26 cellular contexts compared by ENCODE assay signal in the genomic region with DNA sequence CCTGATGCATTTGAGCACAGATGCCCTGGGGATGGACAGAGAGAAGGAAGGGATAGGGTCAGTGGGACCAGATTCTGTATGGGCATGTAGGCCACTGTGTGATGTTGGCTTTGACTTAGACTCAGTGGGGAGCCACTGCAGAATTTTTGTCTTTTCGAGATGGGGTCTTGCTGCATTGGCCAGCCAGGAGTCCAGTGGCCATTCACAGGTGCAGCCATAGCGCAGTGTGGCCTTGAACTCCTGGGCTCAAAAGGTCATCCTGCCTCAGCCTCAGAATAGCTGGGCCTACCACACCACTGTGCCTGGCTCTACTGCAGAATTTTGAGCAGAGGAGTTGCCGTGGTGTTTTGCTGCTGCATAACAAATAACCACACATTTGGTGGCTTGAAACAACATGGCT. TPM values are rescaled to one million over a fixed set of nuclear protein-coding genes. Genes with fewer than 3 reads are reported as not detected.
A peak's percentile ranks its signal among the peaks of the same experiment; 100 is the strongest.
DNase-seq lines count a peak whose midpoint lies in the region; ATAC-seq, FAIRE-seq and TF ChIP-seq lines count a peak whose summit lies in the region.
"Had no signal": no experiment of that assay in that cellular context is flagged by ENCODE, and none has a peak within 500 bp of the region (broad histone marks: within the 10 kb centered on the region; RNA-seq: fewer than 3 reads in every experiment).

No MANE protein-coding gene starts in this region.

- no peak overlapping the region for H3K4me2 ChIP-seq in HepG2 (ENCODE audit: low read depth, low read length)

- peak overlapping the region; percentile 1 for H3K27ac Mint-ChIP-seq in dendritic cell treated with granulocyte-macrophage colony-stimulating factor and Interleukin-4, amounts not matched to agents 40 ng/mL and 50 ng/mL, for 4 days
- H3K27ac Mint-ChIP-seq in stimulated activated effector memory CD8-positive, alpha-beta T cell treated with anti-CD3 and anti-CD28 coated beads, Interleukin-12 subunit alpha, Interleukin-12 subunit beta, amount 100 ng/mL, for 72 hours, result peak overlapping the region; percentile 29
- H3K27ac Mint-ChIP-seq: HFFc6 had no signal

- H3K36me3 ChIP-seq in HepG2 (replicated peaks in 1 of 2; ENCODE audit: control insufficient read depth in 1 of 2, insufficient read depth in 2 of 2, low read length in 2 of 2), result peaks cover 5 to 28% of the 10 kb centered on the region in 2 experiments; a peak in 4 of 5 replicates
- H3K36me3 ChIP-seq in right lobe of liver, result no peaks in the 10 kb centered on the region
- H3K36me3 ChIP-seq: SJCRH30 had no signal

- TF ChIP-seq POLR2A in HepG2 (IDR thresholded peaks at IDR 0.05; ENCODE audit: insufficient read depth in 1 of 2, low read depth in 2 of 2, low read length in 2 of 2), result no peak
- TF ChIP-seq POLR2A in right lobe of liver (IDR thresholded peaks at IDR 0.05), result no peak

- H3K27ac ChIP-seq in HepG2 (ENCODE audit: extremely low read length, insufficient read depth, low read length), result peak overlapping the region; percentile 41
- no peak overlapping the region for H3K27ac ChIP-seq in right lobe of liver
- H3K27ac ChIP-seq: SJCRH30 had no signal

- 88% methylated on average over 1 of the region's 3 CpGs for WGBS in HepG2 (ENCODE audit: low lambda C conversion rate)
- 100% methylated on average over 1 of the region's 3 CpGs for WGBS in right lobe of liver (ENCODE audit: insufficient coverage, low coverage, low lambda C conversion rate, missing lambda C conversion rate)

- H3K27me3 ChIP-seq in HepG2 (ENCODE audit: control insufficient read depth in 1 of 2, insufficient read depth in 2 of 2, low read length in 2 of 2), result no peaks in the 10 kb centered on the region
- H3K27me3 ChIP-seq in right lobe of liver, result no peaks in the 10 kb centered on the region
- H3K27me3 ChIP-seq: SJCRH30 had no signal

- H3K36me3 Mint-ChIP-seq in dendritic cell treated with granulocyte-macrophage colony-stimulating factor and Interleukin-4, amounts not matched to agents 40 ng/mL and 50 ng/mL, for 4 days (ENCODE audit: low read depth), result peaks cover 95% of the 10 kb centered on the region
- peaks cover 20% of the 10 kb centered on the region for H3K36me3 Mint-ChIP-seq in stimulated activated effector memory CD8-positive, alpha-beta T cell treated with anti-CD3 and anti-CD28 coated beads, Interleukin-12 subunit alpha, Interleukin-12 subunit beta, amount 100 ng/mL, for 72 hours

- no peak overlapping the region for H3K4me3 ChIP-seq in HepG2 (replicated peaks in 1 of 3; ENCODE audit: insufficient read depth in 1 of 3, low read depth in 2 of 3, low read length in 3 of 3)
- no peak overlapping the region for H3K4me3 ChIP-seq in right lobe of liver
- H3K4me3 ChIP-seq: GM12878, HAP-1, SJCRH30 had no signal

- no peaks in the 10 kb centered on the region for H3K27me3 Mint-ChIP-seq in dendritic cell treated with granulocyte-macrophage colony-stimulating factor and Interleukin-4, amounts not matched to agents 40 ng/mL and 50 ng/mL, for 4 days
- H3K27me3 Mint-ChIP-seq: CD8-positive, alpha-beta memory T cell had no signal

- POLR2A ChIA-PET in HepG2 (lab: Yijun Ruan, JAX), result no interaction called here

- no peaks in the 10 kb centered on the region for H3K9me3 Mint-ChIP-seq in dendritic cell treated with granulocyte-macrophage colony-stimulating factor and Interleukin-4, amounts not matched to agents 40 ng/mL and 50 ng/mL, for 4 days
- H3K9me3 Mint-ChIP-seq in stimulated activated effector memory CD8-positive, alpha-beta T cell treated with anti-CD3 and anti-CD28 coated beads, Interleukin-12 subunit alpha, Interleukin-12 subunit beta, amount 100 ng/mL, for 72 hours, result no peaks in the 10 kb centered on the region
- H3K9me3 Mint-ChIP-seq: CD8-positive, alpha-beta memory T cell; HFFc6 had no signal

- H3K79me2 ChIP-seq in HepG2 (ENCODE audit: insufficient read depth, low read length), result peaks cover 94% of the 10 kb centered on the region

- H3K4me3 Mint-ChIP-seq in dendritic cell treated with granulocyte-macrophage colony-stimulating factor and Interleukin-4, amounts not matched to agents 40 ng/mL and 50 ng/mL, for 4 days, result no peak overlapping the region
- H3K4me3 Mint-ChIP-seq in stimulated activated effector memory CD8-positive, alpha-beta T cell treated with anti-CD3 and anti-CD28 coated beads, Interleukin-12 subunit alpha, Interleukin-12 subunit beta, amount 100 ng/mL, for 72 hours, result no peak overlapping the region
- H3K4me3 Mint-ChIP-seq: HFFc6 had no signal

- in situ Hi-C loops in HepG2 (cut with HindIII; ENCODE audit: extremely low pct_ligation_motif_present, low pct_unique_long_range_greater_than_20kb), result no loop called here

- peaks cover 89% of the 10 kb centered on the region for H3K4me1 Mint-ChIP-seq in dendritic cell treated with granulocyte-macrophage colony-stimulating factor and Interleukin-4, amounts not matched to agents 40 ng/mL and 50 ng/mL, for 4 days (ENCODE audit: low read depth)
- peaks cover 76% of the 10 kb centered on the region for H3K4me1 Mint-ChIP-seq in stimulated activated effector memory CD8-positive, alpha-beta T cell treated with anti-CD3 and anti-CD28 coated beads, Interleukin-12 subunit alpha, Interleukin-12 subunit beta, amount 100 ng/mL, for 72 hours

- no TSS peak for BruUV-seq in HepG2 (replicated peaks; lab: Mats Ljungman, UMichigan)

- ATAC-seq in HepG2 (no peak), right lobe of liver (no peak), GM21526 (IDR thresholded peaks at IDR 0.05; ENCODE audit: low FRiP score, unreplicated experiment) (no peak)
- no peak for ATAC-seq in stimulated activated effector memory CD8-positive, alpha-beta T cell treated with anti-CD3 and anti-CD28 coated beads, Interleukin-12 subunit alpha, Interleukin-12 subunit beta, amount 100 ng/mL, for 72 hours
- no peak for ATAC-seq in activated CD4-positive, CD25-positive, alpha-beta regulatory T cell treated with anti-CD3 and anti-CD28 coated beads, Interleukin-2, amount 50 U/mL, for 24 hours
- ATAC-seq: GM12878, PC-3, SK-N-SH treated with all-trans-retinoic acid at 6 μM for 48 hours had no signal

- H3K9me3 ChIP-seq in HepG2 (ENCODE audit: low read length) (no peaks in the 10 kb centered on the region), right lobe of liver (no peaks in the 10 kb centered on the region)
- H3K9me3 ChIP-seq: HAP-1, SJCRH30 had no signal

- DNase-seq in HepG2 (ENCODE audit: low spot score) (no peak), right lobe of liver (no peak), NCI-H526 (lab: John Stamatoyannopoulos, UW) (no peak)
- no peak for DNase-seq in stimulated activated effector memory CD8-positive, alpha-beta T cell treated with anti-CD3 and anti-CD28 coated beads, Interleukin-12 subunit alpha, Interleukin-12 subunit beta, amount 100 ng/mL, for 72 hours (ENCODE audit: low spot score in 2 of 2)
- DNase-seq: CD8-positive, alpha-beta memory T cell; DMS 273 treated with DMSO at 0.1 percent for 48 hours; DMS79; EL; GDM1; GOT3; HFFc6; Kasumi-1; NCI-H1092 treated with DMSO at 0.1 percent for 48 hours; NCI-H1436 treated with DMSO at 0.1 percent for 48 hours; NCI-H187 treated with DMSO at 0.1 percent for 48 hours; NCI-H2107; NCI-H524; NCI-H774; PC-3; SJCRH30 had no signal

- intact Hi-C loops in HepG2 (cut with micrococcal nuclease; ENCODE audit: unreplicated experiment), result no loop called here
- intact Hi-C loops in right lobe of liver (cut with DNase I), result no loop called here
- intact Hi-C loops in dendritic cell treated with granulocyte-macrophage colony-stimulating factor and Interleukin-4, amounts not matched to agents 40 ng/mL and 50 ng/mL, for 4 days (cut with micrococcal nuclease), result no loop called here

- H2AFZ ChIP-seq in HepG2 (ENCODE audit: low read length), result no peak overlapping the region

- no peak for TF ChIP-seq RAD21 in HepG2 (CRISPR knock-in tag; IDR thresholded peaks at IDR 0.05)

- TF ChIP-seq CTCF in HepG2 (CRISPR knock-in tag; IDR thresholded peaks at IDR 0.05) (no peak), right lobe of liver (IDR thresholded peaks at IDR 0.05) (no peak)

- peaks cover 28% of the 10 kb centered on the region for H4K20me1 ChIP-seq in HepG2 (ENCODE audit: insufficient read depth, low read length)

- no peak overlapping the region for H3K9ac ChIP-seq in HepG2 (ENCODE audit: insufficient read depth, low read depth, low read length)

- TF ChIP-seq EP300 in HepG2 (IDR thresholded peaks at IDR 0.05; ENCODE audit: low read depth in 2 of 2, low read length in 2 of 2) (no peak), HepG2 (CRISPR knock-in tag; IDR thresholded peaks at IDR 0.05; ENCODE audit: borderline replicate concordance) (no peak)

- no peak for FAIRE-seq in HepG2 (lab: Jason Lieb, UNC)
- FAIRE-seq: GM12878 had no signal

- CTCF ChIA-PET in HepG2 (lab: Yijun Ruan, JAX; ENCODE audit: low intra/inter-chr PET ratio, low total read pairs), result no interaction called here

- H3K4me1 ChIP-seq in HepG2 (ENCODE audit: insufficient read depth, low read length) (peaks cover 90% of the 10 kb centered on the region), right lobe of liver (peaks cover 0 to 73% (median 36%) of the 10 kb centered on the region in 4 donors)
- H3K4me1 ChIP-seq: HAP-1 had no signal

TF ChIP-seq in HepG2, 621 proteins besides CTCF, POLR2A, EP300 and RAD21 (continues in another document):
- TF ChIP-seq ZBTB38 (CRISPR knock-in tag; IDR thresholded peaks at IDR 0.05), result no peak
- TF ChIP-seq STAT5B (CRISPR knock-in tag; IDR thresholded peaks at IDR 0.05), result no peak

RNA-seq across cellular contexts. Expression of a gene that starts 22.8 kb away (rescaled TPM):
- total RNA-seq in HepG2 (2016; rRNA removed; fragmentation: Illumina TruSeq; extraction: Trizol) (46.5 and 53.3 TPM in 2 replicates), right lobe of liver (10 to 100 TPM; 14.1 to 34.8 (median 30.6) TPM)
- total RNA-seq in HepG2 (2016; cell fraction: cytosol; rRNA removed; fragmentation: Illumina TruSeq; extraction: Trizol; ENCODE audit: low read depth), result 65.4 and 73.2 TPM in 2 replicates
- 45.9 and 47.6 TPM in 2 replicates for total RNA-seq in HepG2 (2016; cell fraction: insoluble cytoplasmic fraction; rRNA removed; fragmentation: Illumina TruSeq; extraction: Trizol)
- total RNA-seq in HepG2 (2016; cell fraction: membrane; rRNA removed; fragmentation: Illumina TruSeq; extraction: Trizol), result 39.0 and 41.3 TPM in 2 replicates
- 38.2 and 42.5 TPM in 2 replicates for total RNA-seq in HepG2 (2016; cell fraction: nucleus; rRNA removed; fragmentation: Illumina TruSeq; extraction: Trizol)
- 29.5 and 31.8 TPM in 2 replicates for polyA plus RNA-seq in HepG2 (2011; rRNA removed)
- polyA plus RNA-seq in HepG2 (2011; cell fraction: cytosol; rRNA removed), result 29.0 and 31.7 TPM in 2 replicates
- polyA plus RNA-seq in HepG2 (2011; cell fraction: nucleus; rRNA removed), result 29.6 and 30.6 TPM in 2 replicates
- polyA plus RNA-seq in HepG2 (2012), result 31.1 and 34.7 TPM in 2 replicates
- polyA plus RNA-seq in HepG2 (2016; cell fraction: cytosol; fragmentation: Illumina TruSeq; extraction: Trizol; ENCODE audit: low read depth), result 5.0 TPM in 2 replicates
- 34.0 and 38.1 TPM in 2 replicates for polyA plus RNA-seq in HepG2 (2016; cell fraction: insoluble cytoplasmic fraction; fragmentation: Illumina TruSeq; extraction: Trizol; ENCODE audit: low read depth)
- 15.8 and 17.3 TPM in 2 replicates for polyA plus RNA-seq in HepG2 (2016; cell fraction: membrane; fragmentation: Illumina TruSeq; extraction: Trizol; ENCODE audit: low read depth)
- polyA plus RNA-seq in HepG2 (2016; cell fraction: nucleus; fragmentation: Illumina TruSeq; extraction: Trizol; ENCODE audit: insufficient read depth, low read depth), result 42.2 and 45.1 TPM in 2 replicates
- 34.1 and 63.3 TPM in 2 replicates for polyA minus RNA-seq in HepG2 (2011; rRNA and poly(A)+ RNA removed; ENCODE audit: low replicate concordance)
- 21.7 and 28.5 TPM in 2 replicates for polyA minus RNA-seq in HepG2 (2011; cell fraction: cytosol; rRNA and poly(A)+ RNA removed)
- 25.8 and 31.3 TPM in 2 replicates for polyA minus RNA-seq in HepG2 (2011; cell fraction: nucleus; rRNA and poly(A)+ RNA removed)
